ENCODE assay signal across 16 cellular contexts in the genomic region with DNA sequence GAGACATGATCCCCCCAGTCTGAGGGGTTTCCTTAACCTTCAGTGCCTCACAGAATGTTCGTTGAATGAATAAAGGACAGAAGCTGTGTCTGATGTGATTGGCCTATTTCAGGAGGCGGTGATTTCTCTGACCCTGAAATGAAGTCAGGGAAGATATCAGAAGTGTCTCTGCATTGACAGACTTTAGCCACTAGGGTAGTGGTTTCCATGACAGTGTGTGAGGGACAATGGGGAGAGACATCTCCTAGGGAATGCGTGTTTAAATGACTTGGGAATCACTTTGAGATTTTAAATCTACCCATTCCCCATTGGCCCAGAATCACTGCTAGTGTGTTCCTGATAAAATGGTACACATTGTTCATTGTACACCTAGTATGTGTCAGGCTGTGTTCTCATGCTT.
A peak's percentile ranks its signal among the peaks of the same experiment; 100 is the strongest.
DNase-seq lines count a peak whose midpoint lies in the region; ATAC-seq, FAIRE-seq and TF ChIP-seq lines count a peak whose summit lies in the region.
"Had no signal": no experiment of that assay in that cellular context is flagged by ENCODE, and none has a peak within 500 bp of the region (broad histone marks: within the 10 kb centered on the region; RNA-seq: fewer than 3 reads in every experiment).

No MANE protein-coding gene starts in this region.

- H3K9ac ChIP-seq in mesendoderm (ENCODE audit: low read length): no peak overlapping the region

- intact Hi-C loops in CD14-positive monocyte (cut with micrococcal nuclease): no loop called here

- no peak overlapping the region for H3K27ac Mint-ChIP-seq in CD14-positive monocyte
- H3K27ac Mint-ChIP-seq: activated CD8-positive, alpha-beta T cell treated with anti-CD3 and anti-CD28 coated beads for 36 hours; activated naive CD8-positive, alpha-beta T cell treated with anti-CD3 and anti-CD28 coated beads, Interleukin-2, amount 10 ng/mL, durations not matched to agents 7 days and 5 days; T-cell had no signal

- H2BK5ac ChIP-seq in mesendoderm (ENCODE audit: low read length): no peak overlapping the region

- H3K27ac ChIP-seq in mesendoderm (ENCODE audit: low read depth, low read length) (no peak overlapping the region), caudate nucleus (ENCODE audit: low read depth, low read length) (no peak overlapping the region)
- H3K27ac ChIP-seq: thoracic aorta had no signal

- H3K4me1 Mint-ChIP-seq in CD14-positive monocyte: peaks cover 7% of the 10 kb centered on the region
- H3K4me1 Mint-ChIP-seq: activated naive CD8-positive, alpha-beta T cell treated with anti-CD3 and anti-CD28 coated beads, Interleukin-2, amount 10 ng/mL, durations not matched to agents 7 days and 5 days had no signal

- no CpG with 5 or more reads among the region's 3 CpGs for WGBS in mesendoderm (ENCODE audit: extremely low coverage, insufficient coverage, low lambda C conversion rate)

- TF ChIP-seq CTCF in CD14-positive monocyte (IDR thresholded peaks at IDR 0.05) (peak; percentile 21), HFF-Myc (IDR thresholded peaks at IDR 0.05; ENCODE audit: low read depth, low read length, missing control alignments) (peak; percentile 22), astrocyte of the cerebellum (IDR thresholded peaks at IDR 0.05; ENCODE audit: low read depth, low read length, missing control alignments) (peak; percentile 11)

- H3K36me3 ChIP-seq in mesendoderm (ENCODE audit: control insufficient read depth, insufficient read depth, low read length): no peaks in the 10 kb centered on the region
- H3K36me3 ChIP-seq: thoracic aorta had no signal

- no peak for FAIRE-seq in GM12892 (lab: Jason Lieb, UNC)

- peaks cover 0 to 5% (median 0%) of the 10 kb centered on the region in 7 donors for H3K9me3 Mint-ChIP-seq in CD14-positive monocyte
- H3K9me3 Mint-ChIP-seq: activated CD8-positive, alpha-beta T cell treated with anti-CD3 and anti-CD28 coated beads for 36 hours; activated naive CD8-positive, alpha-beta T cell treated with anti-CD3 and anti-CD28 coated beads, Interleukin-2, amount 10 ng/mL, durations not matched to agents 7 days and 5 days; T-cell had no signal

- H3K79me2 ChIP-seq in mesendoderm (ENCODE audit: control insufficient read depth, insufficient read depth, low read length): no peaks in the 10 kb centered on the region

- no peak overlapping the region for H2BK15ac ChIP-seq in mesendoderm (replicated peaks; ENCODE audit: low read depth)

- H2AK5ac ChIP-seq in mesendoderm (ENCODE audit: low read length): no peak overlapping the region

- H3K4me3 ChIP-seq in HFF-Myc (replicated peaks; ENCODE audit: low read depth, low read length) (no peak overlapping the region), astrocyte of the cerebellum (ENCODE audit: low read depth, low read length) (no peak overlapping the region), mesendoderm (ENCODE audit: low read length) (no peak overlapping the region)
- H3K4me3 ChIP-seq: thoracic aorta had no signal

- no peak for TF ChIP-seq POLR2A in GM12892 (IDR thresholded peaks at IDR 0.05; ENCODE audit: low read depth, low read length)

- no peaks in the 10 kb centered on the region for H3K27me3 ChIP-seq in mesendoderm (ENCODE audit: insufficient read depth, low read length, poor library complexity)

- no peaks in the 10 kb centered on the region for H3K4me1 ChIP-seq in mesendoderm (ENCODE audit: control insufficient read depth, low read depth, low read length)

- H3K56ac ChIP-seq in mesendoderm (ENCODE audit: low read length): no peak overlapping the region

- DNase-seq in CD14-positive monocyte (ENCODE audit: low spot score) (no peak), HFF-Myc (ENCODE audit: extremely low read depth, low read depth) (no peak), astrocyte of the cerebellum (ENCODE audit: low read depth) (no peak), mesendoderm (peak; percentile 80), caudate nucleus (lab: John Stamatoyannopoulos, UW) (no peak), GM12892 (ENCODE audit: insufficient read length) (no peak), germinal center (ENCODE audit: low spot score) (no peak)
- DNase-seq: activated CD8-positive, alpha-beta T cell treated with anti-CD3 and anti-CD28 coated beads for 36 hours; activated naive CD8-positive, alpha-beta T cell treated with anti-CD3 and anti-CD28 coated beads, Interleukin-2, amount 10 ng/mL, durations not matched to agents 7 days and 5 days; effector CD4-positive, alpha-beta T cell; hippocampal formation; NCI-H1092; stimulated activated CD4-positive, alpha-beta T cell treated with anti-CD3 and anti-CD28 coated beads, Interleukin-4, amount 100 ng/mL, for 4 hours; T-cell had no signal

- H4K8ac ChIP-seq in mesendoderm (ENCODE audit: low read depth, low read length): no peak overlapping the region

- H3K18ac ChIP-seq in mesendoderm (ENCODE audit: low read length): no peak overlapping the region

- H3K36me3 Mint-ChIP-seq in CD14-positive monocyte: no peaks in the 10 kb centered on the region
- H3K36me3 Mint-ChIP-seq: activated naive CD8-positive, alpha-beta T cell treated with anti-CD3 and anti-CD28 coated beads, Interleukin-2, amount 10 ng/mL, durations not matched to agents 7 days and 5 days; T-cell had no signal

- no peak overlapping the region for H4K5ac ChIP-seq in mesendoderm (ENCODE audit: low read length)

- no peak overlapping the region for H3K4me2 ChIP-seq in mesendoderm (ENCODE audit: low read length)

- in situ Hi-C loops in astrocyte of the cerebellum (cut with HindIII; ENCODE audit: low sequenced_read_pairs): no loop called here

- no peak overlapping the region for H3K4me3 Mint-ChIP-seq in CD14-positive monocyte
- H3K4me3 Mint-ChIP-seq: activated CD8-positive, alpha-beta T cell treated with anti-CD3 and anti-CD28 coated beads for 36 hours; activated naive CD8-positive, alpha-beta T cell treated with anti-CD3 and anti-CD28 coated beads, Interleukin-2, amount 10 ng/mL, durations not matched to agents 7 days and 5 days; T-cell had no signal

- ATAC-seq in HG02759 (IDR thresholded peaks at IDR 0.05; ENCODE audit: unreplicated experiment): no peak
- ATAC-seq: activated CD8-positive, alpha-beta T cell treated with anti-CD3 and anti-CD28 coated beads for 36 hours; T-cell had no signal

- peaks cover 3 to 11% (median 4%) of the 10 kb centered on the region in 3 donors for H3K27me3 Mint-ChIP-seq in CD14-positive monocyte (ENCODE audit: low read depth in 3 of 3)

- H3K23ac ChIP-seq in mesendoderm (ENCODE audit: low read length): no peak overlapping the region

- H3K79me1 ChIP-seq in mesendoderm (ENCODE audit: low read length): no peaks in the 10 kb centered on the region

- no peak overlapping the region for H2BK120ac ChIP-seq in mesendoderm (ENCODE audit: low read depth, low read length)

- no peak overlapping the region for H3K4ac ChIP-seq in mesendoderm (ENCODE audit: low read depth, low read length)
